Comparison of ENCODE assay signal across 9 cellular contexts in genomic region chr10:88952647-88953111, GRCh38. TPM values are rescaled to one million over a fixed set of nuclear protein-coding genes. Genes with fewer than 3 reads are reported as not detected.
A peak's percentile ranks its signal among the peaks of the same experiment; 100 is the strongest.
DNase-seq lines count a peak whose midpoint lies in the region; ATAC-seq lines count a peak whose summit lies in the region.
"Had no signal": no experiment of that assay in that cellular context is flagged by ENCODE, and none has a peak within 500 bp of the region (broad histone marks: within the 10 kb centered on the region; RNA-seq: fewer than 3 reads in every experiment).

ACTA2 (minus strand) TSS chr10:88952773; CDS start chr10:88948930, 3,843 bp downstream.

- H3K9me3 Mint-ChIP-seq in activated T-helper 1 cell treated with anti-CD3 and anti-CD28 coated beads, Interleukin-12 subunit alpha, Interleukin-12 subunit beta, Interleukin-2, Interleukin-4 antibody, amounts not matched to agents 30 ng/mL and 10 ng/mL and 1 ng/mL, durations not matched to agents 14 hours and 24 hours and 36 hours, result no peaks in the 10 kb centered on the region

- H3K4ac ChIP-seq in trophoblast cell (ENCODE audit: low read depth, low read length), result no peak within 1 kb of the TSS

- no peak within 1 kb of the TSS for H3K4me3 Mint-ChIP-seq in activated T-helper 1 cell treated with anti-CD3 and anti-CD28 coated beads, Interleukin-12 subunit alpha, Interleukin-12 subunit beta, Interleukin-2, Interleukin-4 antibody, amounts not matched to agents 30 ng/mL and 10 ng/mL and 1 ng/mL, durations not matched to agents 14 hours and 24 hours and 36 hours
- H3K4me3 Mint-ChIP-seq: stimulated activated naive B cell treated with anti-CD40 and anti-IgM and Interleukin-4, amounts not matched to agents 10 μg/mL and 1 μg/mL and 100 μg/mL, for 72 hours had no signal

- no peak within 1 kb of the TSS for H3K14ac ChIP-seq in trophoblast cell (ENCODE audit: low read length)

- H3K36me3 Mint-ChIP-seq in activated T-helper 1 cell treated with anti-CD3 and anti-CD28 coated beads, Interleukin-12 subunit alpha, Interleukin-12 subunit beta, Interleukin-2, Interleukin-4 antibody, amounts not matched to agents 30 ng/mL and 10 ng/mL and 1 ng/mL, durations not matched to agents 14 hours and 24 hours and 36 hours (ENCODE audit: low read depth), result no peaks in the 10 kb centered on the region

- peaks cover 0 to 27% (median 0%) of the 10 kb centered on the region in 11 experiments; a peak in 4 of 22 replicates for H4K20me1 ChIP-seq in BLaER1 treated with 17β-estradiol and CSF1 and Interleukin-3, amounts not matched to agents 10 nM and 100 nM

- ATAC-seq in Right ventricle myocardium superior (ENCODE audit: poor library complexity) (peak; percentile 35), GM21447 (IDR thresholded peaks at IDR 0.05; ENCODE audit: unreplicated experiment) (no peak), HG02623 (IDR thresholded peaks at IDR 0.05; ENCODE audit: unreplicated experiment) (no peak), HG02970 (IDR thresholded peaks at IDR 0.05; ENCODE audit: low FRiP score, unreplicated experiment) (no peak)
- ATAC-seq: stimulated activated naive B cell treated with anti-CD40 and anti-IgM and Interleukin-4, amounts not matched to agents 10 μg/mL and 1 μg/mL and 100 μg/mL, for 72 hours had no signal

- no peak within 1 kb of the TSS for H3K23ac ChIP-seq in trophoblast cell (ENCODE audit: low read length)

- WGBS in trophoblast cell (ENCODE audit: extremely low coverage, insufficient coverage, insufficient read length), result no CpG with 5 or more reads among the region's 8 CpGs

- H3K79me1 ChIP-seq in trophoblast cell (ENCODE audit: low read length), result no peaks in the 10 kb centered on the region

- H3K9me3 ChIP-seq in BLaER1 treated with 17β-estradiol and CSF1 and Interleukin-3, amounts not matched to agents 10 nM and 100 nM (replicated peaks in 1 of 11), result peaks cover 0 to 12% (median 0%) of the 10 kb centered on the region in 11 experiments; a peak in 2 of 22 replicates
- no peaks in the 10 kb centered on the region for H3K9me3 ChIP-seq in trophoblast cell (ENCODE audit: insufficient read depth, low read depth, low read length)

- 0 out of 22 replicates have a peak within 1 kb of the TSS, but pooled peaks of 1 of the 11 experiments have one; percentile 25 for H3K9ac ChIP-seq in BLaER1 treated with 17β-estradiol and CSF1 and Interleukin-3, amounts not matched to agents 10 nM and 100 nM
- no peak within 1 kb of the TSS for H3K9ac ChIP-seq in trophoblast cell (ENCODE audit: low read length)

- H3K36me3 ChIP-seq in BLaER1 treated with 17β-estradiol and CSF1 and Interleukin-3, amounts not matched to agents 10 nM and 100 nM, result 0 out of 22 replicates have a peak, but pooled peaks cover 0 to 5% (median 0%) of the 10 kb centered on the region in 11 experiments
- H3K36me3 ChIP-seq in trophoblast cell (ENCODE audit: control insufficient read depth in 1 of 2, insufficient read depth in 2 of 2, low read length in 2 of 2), result no peaks in the 10 kb centered on the region

- H3K27me3 Mint-ChIP-seq in activated T-helper 1 cell treated with anti-CD3 and anti-CD28 coated beads, Interleukin-12 subunit alpha, Interleukin-12 subunit beta, Interleukin-2, Interleukin-4 antibody, amounts not matched to agents 30 ng/mL and 10 ng/mL and 1 ng/mL, durations not matched to agents 14 hours and 24 hours and 36 hours (ENCODE audit: insufficient read depth), result peaks cover 2% of the 10 kb centered on the region
- H3K27me3 Mint-ChIP-seq: stimulated activated naive B cell treated with anti-CD40 and anti-IgM and Interleukin-4, amounts not matched to agents 10 μg/mL and 1 μg/mL and 100 μg/mL, for 72 hours had no signal

- no peak within 1 kb of the TSS for H2AK5ac ChIP-seq in trophoblast cell (ENCODE audit: low read length)

- H4K91ac ChIP-seq in trophoblast cell (ENCODE audit: low read depth, low read length), result no peak within 1 kb of the TSS

- intact Hi-C loops in activated T-helper 1 cell treated with anti-CD3 and anti-CD28 coated beads, Interleukin-12 subunit alpha, Interleukin-12 subunit beta, Interleukin-2, Interleukin-4 antibody, amounts not matched to agents 30 ng/mL and 10 ng/mL and 1 ng/mL, durations not matched to agents 14 hours and 24 hours and 36 hours (cut with micrococcal nuclease), result no loop called here
- intact Hi-C loops in Right ventricle myocardium superior (cut with DNase I), result no loop called here

- peaks cover 0 to 22% (median 0%) of the 10 kb centered on the region in 11 experiments; a peak in 2 of 22 replicates for H3K27me3 ChIP-seq in BLaER1 treated with 17β-estradiol and CSF1 and Interleukin-3, amounts not matched to agents 10 nM and 100 nM
- H3K27me3 ChIP-seq in trophoblast cell (ENCODE audit: insufficient read depth, low read length), result no peaks in the 10 kb centered on the region

- no peak within 1 kb of the TSS for H3K27ac Mint-ChIP-seq in activated T-helper 1 cell treated with anti-CD3 and anti-CD28 coated beads, Interleukin-12 subunit alpha, Interleukin-12 subunit beta, Interleukin-2, Interleukin-4 antibody, amounts not matched to agents 30 ng/mL and 10 ng/mL and 1 ng/mL, durations not matched to agents 14 hours and 24 hours and 36 hours
- H3K27ac Mint-ChIP-seq: stimulated activated naive B cell treated with anti-CD40 and anti-IgM and Interleukin-4, amounts not matched to agents 10 μg/mL and 1 μg/mL and 100 μg/mL, for 72 hours had no signal

- H3K4me2 ChIP-seq in BLaER1 treated with 17β-estradiol and CSF1 and Interleukin-3, amounts not matched to agents 10 nM and 100 nM, result peak within 1 kb of the TSS; percentile 42 to 76 (median 58)
- H3K4me2 ChIP-seq in trophoblast cell (ENCODE audit: low read length), result peak within 1 kb of the TSS; percentile 32

- no peak within 1 kb of the TSS for H2BK120ac ChIP-seq in trophoblast cell (ENCODE audit: insufficient read depth, low read length, poor library complexity)

- peak within 1 kb of the TSS in 1 of 11 experiments; percentile 24; a peak in 1 of 22 replicates for H3K27ac ChIP-seq in BLaER1 treated with 17β-estradiol and CSF1 and Interleukin-3, amounts not matched to agents 10 nM and 100 nM
- H3K27ac ChIP-seq in trophoblast cell (ENCODE audit: low read depth, low read length), result peak within 1 kb of the TSS; percentile 71

- H3K18ac ChIP-seq in trophoblast cell (ENCODE audit: low read length), result peak within 1 kb of the TSS; percentile 30

- no peak within 1 kb of the TSS for H4K12ac ChIP-seq in trophoblast cell (ENCODE audit: low read depth, low read length)

- H3K4me1 Mint-ChIP-seq in activated T-helper 1 cell treated with anti-CD3 and anti-CD28 coated beads, Interleukin-12 subunit alpha, Interleukin-12 subunit beta, Interleukin-2, Interleukin-4 antibody, amounts not matched to agents 30 ng/mL and 10 ng/mL and 1 ng/mL, durations not matched to agents 14 hours and 24 hours and 36 hours (ENCODE audit: low read depth), result no peaks in the 10 kb centered on the region

- no peaks in the 10 kb centered on the region for H3K79me2 ChIP-seq in trophoblast cell (ENCODE audit: control insufficient read depth, insufficient read depth, low read length, poor library complexity)

- no peak within 1 kb of the TSS for H2BK5ac ChIP-seq in trophoblast cell (ENCODE audit: low read depth, low read length, poor library complexity)

- no peak within 1 kb of the TSS for H3K4me3 ChIP-seq in BLaER1 treated with 17β-estradiol and CSF1 and Interleukin-3, amounts not matched to agents 10 nM and 100 nM
- no peak within 1 kb of the TSS for H3K4me3 ChIP-seq in trophoblast cell (ENCODE audit: low read depth, low read length)

- DNase-seq in activated T-helper 1 cell treated with anti-CD3 and anti-CD28 coated beads, Interleukin-12 subunit alpha, Interleukin-12 subunit beta, Interleukin-2, Interleukin-4 antibody, amounts not matched to agents 30 ng/mL and 10 ng/mL and 1 ng/mL, durations not matched to agents 14 hours and 24 hours and 36 hours (ENCODE audit: low spot score), result no peak
- DNase-seq in Right ventricle myocardium superior, result peak; percentile 52
- DNase-seq in trophoblast cell, result no peak
- DNase-seq in NCI-H2227 treated with DMSO at 0.1 percent for 48 hours (lab: John Stamatoyannopoulos, UW), result no peak
- DNase-seq: stimulated activated naive B cell treated with anti-CD40 and anti-IgM and Interleukin-4, amounts not matched to agents 10 μg/mL and 1 μg/mL and 100 μg/mL, for 72 hours had no signal

- peak within 1 kb of the TSS; percentile 54 for H2AFZ ChIP-seq in trophoblast cell (ENCODE audit: insufficient read depth, low read length, poor library complexity)

- H2BK12ac ChIP-seq in trophoblast cell (ENCODE audit: low read length), result no peak within 1 kb of the TSS

- peak within 1 kb of the TSS; percentile 10 for H4K8ac ChIP-seq in trophoblast cell (ENCODE audit: low read depth, low read length)

- peaks cover 19 to 27% (median 24%) of the 10 kb centered on the region in 10 experiments for H3K4me1 ChIP-seq in BLaER1 treated with 17β-estradiol and CSF1 and Interleukin-3, amounts not matched to agents 10 nM and 100 nM
- peaks cover 2 to 4% of the 10 kb centered on the region in 2 experiments for H3K4me1 ChIP-seq in trophoblast cell (ENCODE audit: control insufficient read depth in 1 of 2, insufficient read depth in 2 of 2, low read length in 2 of 2)

RNA-seq across cellular contexts. Expression of gene ACTA2, which starts in this region (rescaled TPM):
- 10.9 and 12.2 TPM in 2 replicates for total RNA-seq in activated T-helper 1 cell treated with anti-CD3 and anti-CD28 coated beads, Interleukin-12 subunit alpha, Interleukin-12 subunit beta, Interleukin-2, Interleukin-4 antibody, amounts not matched to agents 30 ng/mL and 10 ng/mL and 1 ng/mL, durations not matched to agents 14 hours and 24 hours and 36 hours
- total RNA-seq in Right ventricle myocardium superior, result 74.5 TPM
- polyA plus RNA-seq in trophoblast cell (2013), result 257 and 258 TPM in 2 replicates
